ENCODE assay signal across 18 cellular contexts in genomic region chr2:217351378-217351777, GRCh38.
DNase-seq lines count a peak whose midpoint lies in the region; ATAC-seq and TF ChIP-seq lines count a peak whose summit lies in the region.
"Had no signal": no experiment of that assay in that cellular context is flagged by ENCODE, and none has a peak within 500 bp of the region (broad histone marks: within the 10 kb centered on the region; RNA-seq: fewer than 3 reads in every experiment).

No MANE protein-coding gene starts in this region.

- no peak overlapping the region for H3K18ac ChIP-seq in neuronal stem cell (ENCODE audit: low read length)

- H3K79me1 ChIP-seq in neuronal stem cell (ENCODE audit: low read depth, low read length): no peaks in the 10 kb centered on the region

- H3K36me3 ChIP-seq in neuronal stem cell (replicated peaks in 1 of 2; ENCODE audit: control insufficient read depth in 2 of 2, insufficient read depth in 2 of 2, low read length in 2 of 2): no peaks in the 10 kb centered on the region
- H3K36me3 ChIP-seq in upper lobe of right lung: no peaks in the 10 kb centered on the region
- H3K36me3 ChIP-seq: BLaER1 treated with 17β-estradiol and CSF1 and Interleukin-3, amounts not matched to agents 10 nM and 100 nM had no signal

- no peak overlapping the region for H3K27ac Mint-ChIP-seq in stimulated activated naive CD8-positive, alpha-beta T cell treated with anti-CD3 and anti-CD28 coated beads, Interleukin-15, amount 100 ng/mL, for 72 hours
- H3K27ac Mint-ChIP-seq: B cell; CD4-positive, alpha-beta T cell; CD8-positive, alpha-beta T cell had no signal

- no peak overlapping the region for H2BK5ac ChIP-seq in neuronal stem cell (ENCODE audit: low read length)

- H3K27me3 Mint-ChIP-seq in stimulated activated naive CD8-positive, alpha-beta T cell treated with anti-CD3 and anti-CD28 coated beads, Interleukin-15, amount 100 ng/mL, for 72 hours: peaks cover 9% of the 10 kb centered on the region
- H3K27me3 Mint-ChIP-seq: CD4-positive, alpha-beta T cell had no signal

- H3K9me3 ChIP-seq in neuronal stem cell (replicated peaks in 1 of 2; ENCODE audit: control insufficient read depth in 2 of 2, insufficient read depth in 1 of 2, low read depth in 1 of 2, low read length in 2 of 2) (peaks cover 0 to 4% of the 10 kb centered on the region in 2 donors), upper lobe of right lung (no peaks in the 10 kb centered on the region)
- H3K9me3 ChIP-seq: A549 had no signal

- no peaks in the 10 kb centered on the region for H3K4me1 Mint-ChIP-seq in stimulated activated naive CD8-positive, alpha-beta T cell treated with anti-CD3 and anti-CD28 coated beads, Interleukin-15, amount 100 ng/mL, for 72 hours
- H3K4me1 Mint-ChIP-seq: B cell had no signal

- H2BK15ac ChIP-seq in neuronal stem cell (ENCODE audit: low read length): no peak overlapping the region

- no peak overlapping the region for H4K8ac ChIP-seq in neuronal stem cell (ENCODE audit: low read depth, low read length)

- no CpG with 5 or more reads among the region's 5 CpGs for WGBS in neuronal stem cell (ENCODE audit: extremely low coverage in 2 of 2, insufficient read length in 2 of 2, insufficient replicate concordance in 1 of 2), 2 donors

- ATAC-seq in stimulated activated naive CD8-positive, alpha-beta T cell treated with anti-CD3 and anti-CD28 coated beads, Interleukin-15, amount 100 ng/mL, for 72 hours: peak; percentile 15
- no peak for ATAC-seq in stimulated activated naive CD8-positive, alpha-beta T cell treated with anti-CD3 and anti-CD28 coated beads, Interleukin-15, Interleukin-2, amounts not matched to agents 100 U/mL and 50 U/mL, for 24 hours
- ATAC-seq in upper lobe of right lung: peak; percentile 17
- no peak for ATAC-seq in HG03095 (IDR thresholded peaks at IDR 0.05; ENCODE audit: unreplicated experiment)
- ATAC-seq: A549; CD8-positive, alpha-beta T cell had no signal

- H3K27ac ChIP-seq in neuronal stem cell (replicated peaks; ENCODE audit: low read length): no peak overlapping the region
- H3K27ac ChIP-seq in upper lobe of right lung: no peak overlapping the region
- H3K27ac ChIP-seq: 22Rv1; A549; BLaER1 treated with 17β-estradiol and CSF1 and Interleukin-3, amounts not matched to agents 10 nM and 100 nM; C4-2B had no signal

- no peak overlapping the region for H3K4me2 ChIP-seq in neuronal stem cell (ENCODE audit: insufficient read depth, low read length, poor library complexity, severe bottlenecking)
- H3K4me2 ChIP-seq: A549; BLaER1 treated with 17β-estradiol and CSF1 and Interleukin-3, amounts not matched to agents 10 nM and 100 nM had no signal

- H2BK120ac ChIP-seq in neuronal stem cell (ENCODE audit: low read depth, low read length): no peak overlapping the region

- H3K27me3 ChIP-seq in neuronal stem cell (ENCODE audit: control insufficient read depth in 3 of 3, insufficient read depth in 3 of 3, low read depth in 1 of 3, low read length in 3 of 3) (no peaks in the 10 kb centered on the region), upper lobe of right lung (no peaks in the 10 kb centered on the region)

- intact Hi-C loops in upper lobe of right lung (cut with DNase I): no loop called here

- H3K23ac ChIP-seq in neuronal stem cell (ENCODE audit: low read depth, low read length, poor library complexity): peak overlapping the region; percentile 14

- H3K9ac ChIP-seq in neuronal stem cell (ENCODE audit: low read depth, low read length, poor library complexity): no peak overlapping the region
- H3K9ac ChIP-seq: BLaER1 treated with 17β-estradiol and CSF1 and Interleukin-3, amounts not matched to agents 10 nM and 100 nM had no signal

- no peak overlapping the region for H2BK12ac ChIP-seq in neuronal stem cell (ENCODE audit: low read length)

- no peak for DNase-seq in stimulated activated naive CD8-positive, alpha-beta T cell treated with anti-CD3 and anti-CD28 coated beads, Interleukin-15, amount 100 ng/mL, for 72 hours
- no peak for DNase-seq in stimulated activated naive CD8-positive, alpha-beta T cell treated with anti-CD3 and anti-CD28 coated beads, Interleukin-15, Interleukin-2, amounts not matched to agents 100 U/mL and 50 U/mL, for 24 hours
- DNase-seq in neuronal stem cell (ENCODE audit: low spot score): no peak
- DNase-seq in upper lobe of right lung: no peak
- DNase-seq in NOMO-1 treated with DMSO at 0.1 percent for 48 hours (lab: John Stamatoyannopoulos, UW; ENCODE audit: unreplicated experiment): no peak
- DNase-seq: AML-193; Caco-2; Calu3; CD4-positive, alpha-beta T cell; CD8-positive, alpha-beta T cell; DMS79 treated with DMSO at 0.1 percent for 48 hours; GF-D8 had no signal

- no peak overlapping the region for H4K91ac ChIP-seq in neuronal stem cell (ENCODE audit: low read depth, low read length, poor library complexity)

- no peak overlapping the region for H3K4ac ChIP-seq in neuronal stem cell (ENCODE audit: low read length)

- TF ChIP-seq CTCF in upper lobe of right lung (IDR thresholded peaks at IDR 0.05): no peak

- H3K4me3 Mint-ChIP-seq in stimulated activated naive CD8-positive, alpha-beta T cell treated with anti-CD3 and anti-CD28 coated beads, Interleukin-15, amount 100 ng/mL, for 72 hours: no peak overlapping the region
- H3K4me3 Mint-ChIP-seq: B cell; CD4-positive, alpha-beta T cell; CD8-positive, alpha-beta T cell had no signal

- H2AK5ac ChIP-seq in neuronal stem cell (ENCODE audit: low read depth, low read length): no peak overlapping the region

- no peak overlapping the region for H2AFZ ChIP-seq in neuronal stem cell (ENCODE audit: low read length)

- H3K4me3 ChIP-seq in neuronal stem cell (ENCODE audit: low read length in 2 of 2): peak overlapping the region in 1 of 2 donors; percentile 36
- no peak overlapping the region for H3K4me3 ChIP-seq in upper lobe of right lung
- H3K4me3 ChIP-seq: A549; BLaER1 treated with 17β-estradiol and CSF1 and Interleukin-3, amounts not matched to agents 10 nM and 100 nM had no signal

- H3K4me1 ChIP-seq in neuronal stem cell (ENCODE audit: control insufficient read depth in 2 of 2, insufficient read depth in 1 of 2, low read depth in 1 of 2, low read length in 2 of 2): no peaks in the 10 kb centered on the region
- H3K4me1 ChIP-seq in upper lobe of right lung: no peaks in the 10 kb centered on the region
- H3K4me1 ChIP-seq: A549, Caco-2 had no signal

- peaks cover 0 to 29% of the 10 kb centered on the region in 2 donors for H3K9me3 Mint-ChIP-seq in stimulated activated naive CD8-positive, alpha-beta T cell treated with anti-CD3 and anti-CD28 coated beads, Interleukin-15, amount 100 ng/mL, for 72 hours

- H3K14ac ChIP-seq in neuronal stem cell (ENCODE audit: low read length): no peak overlapping the region

Comparison
In these comparisons a context has a peak if more than half of its experiments do, and no peak if none do; other contexts are left out.
1. ATAC-seq: peak in stimulated activated naive CD8-positive, alpha-beta T cell treated with anti-CD3 and anti-CD28 coated beads, Interleukin-15, amount 100 ng/mL, for 72 hours (single experiment) and upper lobe of right lung (single experiment); none in stimulated activated naive CD8-positive, alpha-beta T cell treated with anti-CD3 and anti-CD28 coated beads, Interleukin-15, Interleukin-2, amounts not matched to agents 100 U/mL and 50 U/mL, for 24 hours (single experiment) and HG03095 (single experiment).